ENCODE assay signal across 8 cellular contexts in genomic region chr15:100671858-100672543, GRCh38.
DNase-seq lines count a peak whose midpoint lies in the region; ATAC-seq and TF ChIP-seq lines count a peak whose summit lies in the region.

No MANE protein-coding gene starts in this region.

- H3K4me3 ChIP-seq in Caco-2 (ENCODE audit: low read depth, low read length) (no peak overlapping the region), lung (no peak overlapping the region)

- TF ChIP-seq CTCF in Caco-2 (IDR thresholded peaks at IDR 0.05; ENCODE audit: insufficient read depth in 1 of 2, low read depth in 1 of 2, low read length in 1 of 2, severe bottlenecking in 1 of 2, unreplicated experiment in 1 of 2), result peak; percentile 59
- TF ChIP-seq CTCF in LNCAP (IDR thresholded peaks at IDR 0.05), result peak; percentile 68
- peak; percentile 58 to 72 for TF ChIP-seq CTCF in brain (conservative IDR thresholded peaks at IDR 0.05)
- no peak for TF ChIP-seq CTCF in lung (IDR thresholded peaks at IDR 0.05; ENCODE audit: control extremely low read depth, extremely low read depth)

- H3K4me1 ChIP-seq in Caco-2 (0 out of 2 replicates have a peak, but pooled peaks cover 4% of the 10 kb centered on the region), lung (ENCODE audit: control insufficient read depth in 2 of 2, insufficient read depth in 2 of 2, low read length in 2 of 2) (peaks cover 0 to 2% of the 10 kb centered on the region in 2 donors)

- POLR2A ChIA-PET in Caco-2 (lab: Charles Lee), result no interaction called here

- H3K9me3 Mint-ChIP-seq in Caco-2 (ENCODE audit: unreplicated experiment) (no peaks in the 10 kb centered on the region), brain (peaks cover 5 to 19% (median 10%) of the 10 kb centered on the region in 5 experiments)

- H3K27me3 Mint-ChIP-seq in Caco-2 (ENCODE audit: insufficient read depth, unreplicated experiment), result no peaks in the 10 kb centered on the region
- peaks cover 25% of the 10 kb centered on the region for H3K27me3 Mint-ChIP-seq in brain

- H3K36me3 Mint-ChIP-seq in Caco-2 (ENCODE audit: insufficient read depth, unreplicated experiment) (no peaks in the 10 kb centered on the region), brain (no peaks in the 10 kb centered on the region)

- H3K9me3 ChIP-seq in Caco-2, result no peaks in the 10 kb centered on the region
- peaks cover 0 to 2% of the 10 kb centered on the region in 2 donors for H3K9me3 ChIP-seq in lung (ENCODE audit: control insufficient read depth in 2 of 2, insufficient read depth in 1 of 2, low read length in 1 of 2)

- BruUV-seq in Caco-2 (replicated peaks; lab: Mats Ljungman, UMichigan), result no TSS peak

- DNase-seq in Caco-2 (peak; percentile 52 to 66), lung (ENCODE audit: low spot score) (no peak), KG1 (lab: John Stamatoyannopoulos, UW) (no peak), NCI-H1436 (lab: John Stamatoyannopoulos, UW) (no peak)

- H3K27me3 ChIP-seq in Caco-2 (replicated peaks; ENCODE audit: control insufficient read depth, insufficient read depth, low read length) (no peaks in the 10 kb centered on the region), lung (ENCODE audit: control insufficient read depth, insufficient read depth) (no peaks in the 10 kb centered on the region)

- ATAC-seq in lung (ENCODE audit: insufficient read depth, low FRiP score) (peak; percentile 53), GM19463 (IDR thresholded peaks at IDR 0.05; ENCODE audit: unreplicated experiment) (no peak), GM18909 (IDR thresholded peaks at IDR 0.05; ENCODE audit: poor library complexity, unreplicated experiment) (no peak)

- H3K4me3 Mint-ChIP-seq in Caco-2 (ENCODE audit: unreplicated experiment), result peak overlapping the region; percentile 51
- H3K4me3 Mint-ChIP-seq in brain, result no peak overlapping the region

- 69 to 80% methylated on average over 13 of the region's 13 CpGs for WGBS in lung, 2 donors

- H3K27ac ChIP-seq in lung (ENCODE audit: low read depth in 1 of 2, low read length in 1 of 2), result no peak overlapping the region

- CTCF ChIA-PET in Caco-2 (lab: Charles Lee), result interaction anchor here (1.3 to 1.9 kb wide), 2 partner anchors 201 to 204 kb away, joined by 7 to 8 read pairs; no protein-coding TSS in a partner anchor

- intact Hi-C loops in Caco-2 (cut with micrococcal nuclease; ENCODE audit: unreplicated experiment), result loop anchor here (1.0 to 5.0 kb wide), 4 partner anchors 50 to 335 kb away; no protein-coding TSS in a partner anchor

- H3K36me3 ChIP-seq in Caco-2 (ENCODE audit: control insufficient read depth, insufficient read depth, low read length) (no peaks in the 10 kb centered on the region), lung (ENCODE audit: control insufficient read depth in 2 of 2, insufficient read depth in 2 of 2, low read length in 2 of 2) (no peaks in the 10 kb centered on the region)

- H3K27ac Mint-ChIP-seq in Caco-2 (ENCODE audit: unreplicated experiment), result no peak overlapping the region
- H3K27ac Mint-ChIP-seq in brain, result no peak overlapping the region

- peaks cover 9% of the 10 kb centered on the region for H3K4me1 Mint-ChIP-seq in Caco-2 (ENCODE audit: low read depth, unreplicated experiment)
- peaks cover 10% of the 10 kb centered on the region for H3K4me1 Mint-ChIP-seq in brain

Comparison
In these comparisons a context has a peak if more than half of its experiments do, and no peak if none do; other contexts are left out.
1. DNase-seq: peak in Caco-2 (2 of 2); none in lung (single experiment), KG1 (single experiment) and NCI-H1436 (single experiment).